Comparison of ENCODE assay signal across 14 cellular contexts in genomic region chr3:26621891-26622633, GRCh38. TPM values are rescaled to one million over a fixed set of nuclear protein-coding genes. Genes with fewer than 3 reads are reported as not detected.
DNase-seq lines count a peak whose midpoint lies in the region; ATAC-seq, FAIRE-seq and TF ChIP-seq lines count a peak whose summit lies in the region.
"Had no signal": no experiment of that assay in that cellular context is flagged by ENCODE, and none has a peak within 500 bp of the region (broad histone marks: within the 10 kb centered on the region; RNA-seq: fewer than 3 reads in every experiment).

No MANE protein-coding gene starts in this region.

- H3K27ac Mint-ChIP-seq in glutamatergic neuron (ENCODE audit: unreplicated experiment) (peak overlapping the region; percentile 73), type B pancreatic cell (peak overlapping the region; percentile 44)
- no peak overlapping the region for H3K27ac Mint-ChIP-seq in naive thymus-derived CD8-positive, alpha-beta T cell

- H4K20me1 ChIP-seq in neural cell (ENCODE audit: insufficient read depth): no peaks in the 10 kb centered on the region

- peaks cover 2% of the 10 kb centered on the region for H3K4me1 ChIP-seq in cardiac muscle cell (ENCODE audit: low read depth)

- H3K27me3 Mint-ChIP-seq in glutamatergic neuron (ENCODE audit: unreplicated experiment): peaks cover 20% of the 10 kb centered on the region
- peaks cover 79% of the 10 kb centered on the region for H3K27me3 Mint-ChIP-seq in type B pancreatic cell
- peaks cover 20 to 50% (median 36%) of the 10 kb centered on the region in 5 donors for H3K27me3 Mint-ChIP-seq in naive thymus-derived CD8-positive, alpha-beta T cell

- TF ChIP-seq RAD21 in neural cell (conservative IDR thresholded peaks at IDR 0.05): no peak

- H3K4me1 Mint-ChIP-seq in glutamatergic neuron (ENCODE audit: low read depth, unreplicated experiment) (peaks cover 13% of the 10 kb centered on the region), type B pancreatic cell (ENCODE audit: unreplicated experiment) (peaks cover 19% of the 10 kb centered on the region)
- H3K4me1 Mint-ChIP-seq in naive thymus-derived CD8-positive, alpha-beta T cell: peaks cover 0 to 7% (median 3%) of the 10 kb centered on the region in 4 donors

- no peak for TF ChIP-seq POLR2A in H54 (IDR thresholded peaks at IDR 0.05; ENCODE audit: low read depth, low read length)

- POLR2A ChIA-PET in naive thymus-derived CD8-positive, alpha-beta T cell (lab: Charles Lee): no interaction called here

- no peak for TF ChIP-seq EP300 in neural cell (conservative IDR thresholded peaks at IDR 0.05; ENCODE audit: poor library complexity, severe bottlenecking)

- TF ChIP-seq CTCF in cardiac muscle cell (IDR thresholded peaks at IDR 0.05; ENCODE audit: low read depth, low read length): no peak
- no peak for TF ChIP-seq CTCF in glutamatergic neuron (IDR thresholded peaks at IDR 0.05; ENCODE audit: partially characterized antibody, unreplicated experiment)
- TF ChIP-seq CTCF in neural cell (IDR thresholded peaks at IDR 0.05; ENCODE audit: poor library complexity, severe bottlenecking): no peak
- TF ChIP-seq CTCF in type B pancreatic cell (conservative IDR thresholded peaks at IDR 0.05): no peak

- H3K4me3 Mint-ChIP-seq in glutamatergic neuron (ENCODE audit: unreplicated experiment) (peak overlapping the region; percentile 99), type B pancreatic cell (peak overlapping the region; percentile 90)
- H3K4me3 Mint-ChIP-seq in naive thymus-derived CD8-positive, alpha-beta T cell: no peak overlapping the region
- H3K4me3 Mint-ChIP-seq: activated T-cell treated with anti-CD3 and anti-CD28 coated beads, Interleukin-2, amount 50 U/mL, for 4 hours had no signal

- H3K9me3 Mint-ChIP-seq in glutamatergic neuron (ENCODE audit: unreplicated experiment) (peaks cover 7% of the 10 kb centered on the region), type B pancreatic cell (no peaks in the 10 kb centered on the region)
- H3K9me3 Mint-ChIP-seq in naive thymus-derived CD8-positive, alpha-beta T cell: peaks cover 0 to 20% (median 2%) of the 10 kb centered on the region in 9 donors
- H3K9me3 Mint-ChIP-seq: activated T-cell treated with anti-CD3 and anti-CD28 coated beads, Interleukin-2, amount 50 U/mL, for 4 hours had no signal

- no peak for FAIRE-seq in H54 (lab: Jason Lieb, UNC)

- H3K79me2 ChIP-seq in neural cell (replicated peaks; ENCODE audit: insufficient read depth, low read length): no peaks in the 10 kb centered on the region

- peak overlapping the region; percentile 72 for H3K4me2 ChIP-seq in neural cell (ENCODE audit: low read length)

- intact Hi-C loops in left ventricle myocardium superior (cut with micrococcal nuclease): no loop called here

- H3F3A ChIP-seq in neural cell (ENCODE audit: insufficient read depth, low read length, poor library complexity, severe bottlenecking): no peaks in the 10 kb centered on the region

- ATAC-seq in left ventricle myocardium superior: no peak
- no peak for ATAC-seq in naive thymus-derived CD8-positive, alpha-beta T cell

- H2AFZ ChIP-seq in neural cell (ENCODE audit: low read depth, low read length): peak overlapping the region; percentile 49

- no peaks in the 10 kb centered on the region for H3K36me3 Mint-ChIP-seq in glutamatergic neuron (ENCODE audit: unreplicated experiment)
- no peaks in the 10 kb centered on the region for H3K36me3 Mint-ChIP-seq in type B pancreatic cell
- H3K36me3 Mint-ChIP-seq in naive thymus-derived CD8-positive, alpha-beta T cell: peaks cover 0 to 3% (median 2%) of the 10 kb centered on the region in 3 donors

- H3K9me3 ChIP-seq in cardiac muscle cell (ENCODE audit: low read depth): no peaks in the 10 kb centered on the region
- no peaks in the 10 kb centered on the region for H3K9me3 ChIP-seq in neural cell (ENCODE audit: low read length)

- no peak overlapping the region for H3K27ac ChIP-seq in cardiac muscle cell
- H3K27ac ChIP-seq in neural cell (ENCODE audit: low read length): peak overlapping the region; percentile 45
- H3K27ac ChIP-seq: VCaP had no signal

- peak overlapping the region; percentile 80 for H3K9ac ChIP-seq in neural cell (ENCODE audit: low read length)

- H3K36me3 ChIP-seq in cardiac muscle cell (no peaks in the 10 kb centered on the region), neural cell (ENCODE audit: insufficient read depth, low read length) (no peaks in the 10 kb centered on the region)

- no peaks in the 10 kb centered on the region for H3K9me2 ChIP-seq in neural cell (ENCODE audit: insufficient read depth, low read length)

- no peak for DNase-seq in cardiac muscle cell (ENCODE audit: low read depth in 1 of 2, low spot score in 1 of 2)
- DNase-seq in left ventricle myocardium superior: no peak
- no peak for DNase-seq in glutamatergic neuron
- DNase-seq in type B pancreatic cell (ENCODE audit: extremely low spot score, unreplicated experiment): no peak
- DNase-seq in activated naive CD4-positive, alpha-beta T cell treated with Interleukin-2 at 50 U/mL for 16 hours: no peak
- no peak for DNase-seq in H54 (ENCODE audit: insufficient read length, low spot score)
- no peak for DNase-seq in naive thymus-derived CD8-positive, alpha-beta T cell
- DNase-seq: activated T-cell treated with anti-CD3 and anti-CD28 coated beads, Interleukin-2, amount 50 U/mL, for 4 hours; aorta; DMS79 treated with DMSO at 0.1 percent for 48 hours; IMR-90; NCI-H2029 treated with DMSO at 0.1 percent for 48 hours had no signal

- H3K4me3 ChIP-seq in cardiac muscle cell (peak overlapping the region; percentile 44), neural cell (ENCODE audit: low read length) (peak overlapping the region; percentile 80)

- peaks cover 91% of the 10 kb centered on the region for H3K27me3 ChIP-seq in cardiac muscle cell
- H3K27me3 ChIP-seq in neural cell (ENCODE audit: insufficient read depth, low read depth, low read length): peaks cover 20% of the 10 kb centered on the region

TF ChIP-seq in neural cell, 6 proteins besides CTCF, POLR2A, EP300 and RAD21:
- TF ChIP-seq MXI1 (conservative IDR thresholded peaks at IDR 0.05; ENCODE audit: poor library complexity, severe bottlenecking) (no peak), EZH2 (IDR thresholded peaks at IDR 0.05; ENCODE audit: borderline replicate concordance, insufficient read depth, low read length, poor library complexity, severe bottlenecking) (no peak), POLR2AphosphoS5 (IDR thresholded peaks at IDR 0.05) (no peak), REST (IDR thresholded peaks at IDR 0.05; ENCODE audit: borderline replicate concordance) (no peak), SMC3 (conservative IDR thresholded peaks at IDR 0.05; ENCODE audit: poor library complexity) (no peak), TAF1 (IDR thresholded peaks at IDR 0.05; ENCODE audit: low read depth) (no peak)

RNA-seq across cellular contexts. Expression of gene LRRC3B, which starts 0.5 kb away (rescaled TPM):
- 0.09 and 0.42 TPM in 2 replicates for total RNA-seq in cardiac muscle cell
- polyA plus RNA-seq in cardiac muscle cell: 0.26 TPM in 1 of 2 replicates, not detected in the other
- total RNA-seq in left ventricle myocardium superior: 0.10 TPM
- 1.9 TPM for total RNA-seq in glutamatergic neuron (ENCODE audit: unreplicated experiment)
- 49.9 and 56.4 TPM in 2 replicates for polyA plus RNA-seq in neural cell
- polyA minus RNA-seq in neural cell: 70.8 and 73.0 TPM in 2 replicates
- 0.29 and 4.4 TPM in 2 replicates for total RNA-seq in type B pancreatic cell (ENCODE audit: low replicate concordance)
- total RNA-seq in naive thymus-derived CD8-positive, alpha-beta T cell: not detected
- polyA plus RNA-seq in naive thymus-derived CD8-positive, alpha-beta T cell: not detected
- total RNA-seq: activated T-cell treated with anti-CD3 and anti-CD28 coated beads, Interleukin-2, amount 50 U/mL, for 4 hours; IMR-90 had no signal
- polyA plus RNA-seq: aorta, IMR-90 had no signal

Comparison
In these comparisons a context has a peak if more than half of its experiments do, and no peak if none do; other contexts are left out.
1. H3K27ac Mint-ChIP-seq: peak in glutamatergic neuron (single experiment) and type B pancreatic cell (single experiment); none in naive thymus-derived CD8-positive, alpha-beta T cell (0 of 10).
2. H3K4me3 Mint-ChIP-seq: peak in glutamatergic neuron (single experiment) and type B pancreatic cell (single experiment); none in naive thymus-derived CD8-positive, alpha-beta T cell (0 of 10).